ENCODE assay signal across 1 cellular context in genomic region chr18:59983506-59983905, GRCh38.
TF ChIP-seq lines count a peak whose summit lies in the region.

No MANE protein-coding gene starts in this region.

TF ChIP-seq in H1, 55 proteins besides CTCF, POLR2A, EP300 and RAD21 (continued from another document):
- TF ChIP-seq, protein P1, sequence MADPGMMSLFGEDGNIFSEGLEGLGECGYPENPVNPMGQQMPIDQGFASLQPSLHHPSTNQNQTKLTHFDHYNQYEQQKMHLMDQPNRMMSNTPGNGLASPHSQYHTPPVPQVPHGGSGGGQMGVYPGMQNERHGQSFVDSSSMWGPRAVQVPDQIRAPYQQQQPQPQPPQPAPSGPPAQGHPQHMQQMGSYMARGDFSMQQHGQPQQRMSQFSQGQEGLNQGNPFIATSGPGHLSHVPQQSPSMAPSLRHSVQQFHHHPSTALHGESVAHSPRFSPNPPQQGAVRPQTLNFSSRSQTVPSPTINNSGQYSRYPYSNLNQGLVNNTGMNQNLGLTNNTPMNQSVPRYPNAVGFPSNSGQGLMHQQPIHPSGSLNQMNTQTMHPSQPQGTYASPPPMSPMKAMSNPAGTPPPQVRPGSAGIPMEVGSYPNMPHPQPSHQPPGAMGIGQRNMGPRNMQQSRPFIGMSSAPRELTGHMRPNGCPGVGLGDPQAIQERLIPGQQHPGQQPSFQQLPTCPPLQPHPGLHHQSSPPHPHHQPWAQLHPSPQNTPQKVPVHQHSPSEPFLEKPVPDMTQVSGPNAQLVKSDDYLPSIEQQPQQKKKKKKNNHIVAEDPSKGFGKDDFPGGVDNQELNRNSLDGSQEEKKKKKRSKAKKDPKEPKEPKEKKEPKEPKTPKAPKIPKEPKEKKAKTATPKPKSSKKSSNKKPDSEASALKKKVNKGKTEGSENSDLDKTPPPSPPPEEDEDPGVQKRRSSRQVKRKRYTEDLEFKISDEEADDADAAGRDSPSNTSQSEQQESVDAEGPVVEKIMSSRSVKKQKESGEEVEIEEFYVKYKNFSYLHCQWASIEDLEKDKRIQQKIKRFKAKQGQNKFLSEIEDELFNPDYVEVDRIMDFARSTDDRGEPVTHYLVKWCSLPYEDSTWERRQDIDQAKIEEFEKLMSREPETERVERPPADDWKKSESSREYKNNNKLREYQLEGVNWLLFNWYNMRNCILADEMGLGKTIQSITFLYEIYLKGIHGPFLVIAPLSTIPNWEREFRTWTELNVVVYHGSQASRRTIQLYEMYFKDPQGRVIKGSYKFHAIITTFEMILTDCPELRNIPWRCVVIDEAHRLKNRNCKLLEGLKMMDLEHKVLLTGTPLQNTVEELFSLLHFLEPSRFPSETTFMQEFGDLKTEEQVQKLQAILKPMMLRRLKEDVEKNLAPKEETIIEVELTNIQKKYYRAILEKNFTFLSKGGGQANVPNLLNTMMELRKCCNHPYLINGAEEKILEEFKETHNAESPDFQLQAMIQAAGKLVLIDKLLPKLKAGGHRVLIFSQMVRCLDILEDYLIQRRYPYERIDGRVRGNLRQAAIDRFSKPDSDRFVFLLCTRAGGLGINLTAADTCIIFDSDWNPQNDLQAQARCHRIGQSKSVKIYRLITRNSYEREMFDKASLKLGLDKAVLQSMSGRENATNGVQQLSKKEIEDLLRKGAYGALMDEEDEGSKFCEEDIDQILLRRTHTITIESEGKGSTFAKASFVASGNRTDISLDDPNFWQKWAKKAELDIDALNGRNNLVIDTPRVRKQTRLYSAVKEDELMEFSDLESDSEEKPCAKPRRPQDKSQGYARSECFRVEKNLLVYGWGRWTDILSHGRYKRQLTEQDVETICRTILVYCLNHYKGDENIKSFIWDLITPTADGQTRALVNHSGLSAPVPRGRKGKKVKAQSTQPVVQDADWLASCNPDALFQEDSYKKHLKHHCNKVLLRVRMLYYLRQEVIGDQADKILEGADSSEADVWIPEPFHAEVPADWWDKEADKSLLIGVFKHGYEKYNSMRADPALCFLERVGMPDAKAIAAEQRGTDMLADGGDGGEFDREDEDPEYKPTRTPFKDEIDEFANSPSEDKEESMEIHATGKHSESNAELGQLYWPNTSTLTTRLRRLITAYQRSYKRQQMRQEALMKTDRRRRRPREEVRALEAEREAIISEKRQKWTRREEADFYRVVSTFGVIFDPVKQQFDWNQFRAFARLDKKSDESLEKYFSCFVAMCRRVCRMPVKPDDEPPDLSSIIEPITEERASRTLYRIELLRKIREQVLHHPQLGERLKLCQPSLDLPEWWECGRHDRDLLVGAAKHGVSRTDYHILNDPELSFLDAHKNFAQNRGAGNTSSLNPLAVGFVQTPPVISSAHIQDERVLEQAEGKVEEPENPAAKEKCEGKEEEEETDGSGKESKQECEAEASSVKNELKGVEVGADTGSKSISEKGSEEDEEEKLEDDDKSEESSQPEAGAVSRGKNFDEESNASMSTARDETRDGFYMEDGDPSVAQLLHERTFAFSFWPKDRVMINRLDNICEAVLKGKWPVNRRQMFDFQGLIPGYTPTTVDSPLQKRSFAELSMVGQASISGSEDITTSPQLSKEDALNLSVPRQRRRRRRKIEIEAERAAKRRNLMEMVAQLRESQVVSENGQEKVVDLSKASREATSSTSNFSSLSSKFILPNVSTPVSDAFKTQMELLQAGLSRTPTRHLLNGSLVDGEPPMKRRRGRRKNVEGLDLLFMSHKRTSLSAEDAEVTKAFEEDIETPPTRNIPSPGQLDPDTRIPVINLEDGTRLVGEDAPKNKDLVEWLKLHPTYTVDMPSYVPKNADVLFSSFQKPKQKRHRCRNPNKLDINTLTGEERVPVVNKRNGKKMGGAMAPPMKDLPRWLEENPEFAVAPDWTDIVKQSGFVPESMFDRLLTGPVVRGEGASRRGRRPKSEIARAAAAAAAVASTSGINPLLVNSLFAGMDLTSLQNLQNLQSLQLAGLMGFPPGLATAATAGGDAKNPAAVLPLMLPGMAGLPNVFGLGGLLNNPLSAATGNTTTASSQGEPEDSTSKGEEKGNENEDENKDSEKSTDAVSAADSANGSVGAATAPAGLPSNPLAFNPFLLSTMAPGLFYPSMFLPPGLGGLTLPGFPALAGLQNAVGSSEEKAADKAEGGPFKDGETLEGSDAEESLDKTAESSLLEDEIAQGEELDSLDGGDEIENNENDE (IDR thresholded peaks at IDR 0.05; ENCODE audit: insufficient replicate concordance, low read length): no peak
- no peak for TF ChIP-seq YY1 (IDR thresholded peaks at IDR 0.05; ENCODE audit: low read depth, low read length)
- TF ChIP-seq BRCA1 (IDR thresholded peaks at IDR 0.05; ENCODE audit: low read depth, low read length): no peak
